In genomic region chr17:80845863-80846671, GRCh38 we compare ENCODE assay signal across 12 cellular contexts.
DNase-seq lines count a peak whose midpoint lies in the region; TF ChIP-seq lines count a peak whose summit lies in the region.
"Had no signal": no experiment of that assay in that cellular context is flagged by ENCODE, and none has a peak within 500 bp of the region (broad histone marks: within the 10 kb centered on the region; RNA-seq: fewer than 3 reads in every experiment).

No MANE protein-coding gene starts in this region.

- peaks cover 13% of the 10 kb centered on the region for H3K36me3 Mint-ChIP-seq in progenitor cell of endocrine pancreas (ENCODE audit: insufficient read depth)

- peak; percentile 60 to 70 for DNase-seq in NCI-H524 (lab: John Stamatoyannopoulos, UW)
- DNase-seq in NCI-H524 treated with DMSO at 0.1 percent for 48 hours (lab: John Stamatoyannopoulos, UW): no peak
- DNase-seq in cerebellum (ENCODE audit: low spot score): peak; percentile 74
- DNase-seq in progenitor cell of endocrine pancreas (ENCODE audit: low spot score, unreplicated experiment): no peak
- DNase-seq in NCI-H2171 (lab: John Stamatoyannopoulos, UW): no peak
- DNase-seq in DMS79 (lab: John Stamatoyannopoulos, UW): no peak
- no peak for DNase-seq in effector CD8-positive, alpha-beta T cell (lab: John Stamatoyannopoulos, UW)
- DNase-seq: EL, Kasumi-1, SJCRH30 had no signal

- H3K9ac ChIP-seq in OCI-LY1 (ENCODE audit: low read length): peak overlapping the region; percentile 70; the same call in 1 of the 2 replicates

- H3K4me1 Mint-ChIP-seq in progenitor cell of endocrine pancreas (ENCODE audit: low read depth): peaks cover 3% of the 10 kb centered on the region

- no peaks in the 10 kb centered on the region for H3K9me3 ChIP-seq in OCI-LY1 (ENCODE audit: low read length)
- H3K9me3 ChIP-seq: HAP-1, SJCRH30 had no signal

- TF ChIP-seq CTCF in OCI-LY1 (IDR thresholded peaks at IDR 0.05; ENCODE audit: low read length) (peak; percentile 55), progenitor cell of endocrine pancreas (IDR thresholded peaks at IDR 0.05; ENCODE audit: unreplicated experiment) (no peak)

- peaks cover 45% of the 10 kb centered on the region for H3K4me1 ChIP-seq in OCI-LY1 (ENCODE audit: insufficient read depth, low read length, severe bottlenecking)
- H3K4me1 ChIP-seq: HAP-1, SJCRH30 had no signal

- peak overlapping the region; percentile 82 for H3K27ac ChIP-seq in OCI-LY1 (ENCODE audit: low read depth, low read length, poor library complexity, severe bottlenecking)
- H3K27ac ChIP-seq: SJCRH30 had no signal

- H3K79me2 ChIP-seq in OCI-LY1 (ENCODE audit: insufficient read depth, low read length): no peaks in the 10 kb centered on the region

- H3F3A ChIP-seq in OCI-LY1 (ENCODE audit: insufficient read depth, low read length): no peaks in the 10 kb centered on the region

- H3K36me3 ChIP-seq in OCI-LY1 (ENCODE audit: insufficient read depth, low read length): peaks cover 81% of the 10 kb centered on the region

- no peak overlapping the region for H3K4me3 Mint-ChIP-seq in progenitor cell of endocrine pancreas (ENCODE audit: low read depth)

- peak overlapping the region; percentile 61; the same call in 1 of the 2 replicates for H3K4me2 ChIP-seq in OCI-LY1 (ENCODE audit: low read length)

- H3K27me3 Mint-ChIP-seq in progenitor cell of endocrine pancreas: no peaks in the 10 kb centered on the region

- no peaks in the 10 kb centered on the region for H3K27me3 ChIP-seq in OCI-LY1 (ENCODE audit: insufficient read depth, low read length)
- H3K27me3 ChIP-seq: SJCRH30 had no signal

- no peaks in the 10 kb centered on the region for H3K9me3 Mint-ChIP-seq in progenitor cell of endocrine pancreas (ENCODE audit: low read depth)

- peak overlapping the region; percentile 45 for H3K27ac Mint-ChIP-seq in progenitor cell of endocrine pancreas

- no peaks in the 10 kb centered on the region for H4K20me1 ChIP-seq in OCI-LY1 (ENCODE audit: insufficient read depth, low read length)

- no peak overlapping the region for H3K4me3 ChIP-seq in OCI-LY1 (ENCODE audit: low read depth, low read length, poor library complexity, severe bottlenecking)
- H3K4me3 ChIP-seq: HAP-1, SJCRH30 had no signal

- no peak overlapping the region for H2AFZ ChIP-seq in OCI-LY1 (ENCODE audit: low read length)

- H3K9me2 ChIP-seq in OCI-LY1 (ENCODE audit: low read depth, low read length): no peaks in the 10 kb centered on the region

Comparison
In these comparisons a context has a peak if more than half of its experiments do, and no peak if none do; other contexts are left out.
1. DNase-seq: peak in NCI-H524 (2 of 2) and cerebellum (single experiment); none in NCI-H524 treated with DMSO at 0.1 percent for 48 hours (single experiment), progenitor cell of endocrine pancreas (single experiment), NCI-H2171 (single experiment), DMS79 (single experiment) and effector CD8-positive, alpha-beta T cell (single experiment).